21 cellular contexts compared by ENCODE assay signal in genomic region chr10:102306006-102306405, GRCh38.
DNase-seq lines count a peak whose midpoint lies in the region; ATAC-seq, FAIRE-seq and TF ChIP-seq lines count a peak whose summit lies in the region.
"Had no signal": no experiment of that assay in that cellular context is flagged by ENCODE, and none has a peak within 500 bp of the region (broad histone marks: within the 10 kb centered on the region; RNA-seq: fewer than 3 reads in every experiment).

No MANE protein-coding gene starts in this region.

- no peak overlapping the region for H2AFZ ChIP-seq in endothelial cell of umbilical vein (ENCODE audit: low read depth, low read length)

- H3K9me3 ChIP-seq in T-helper 17 cell (ENCODE audit: control insufficient read depth, low read length, poor library complexity, severe bottlenecking) (no peaks in the 10 kb centered on the region), endothelial cell of umbilical vein (replicated peaks; ENCODE audit: control insufficient read depth, insufficient read depth, low read length) (no peaks in the 10 kb centered on the region), psoas muscle (no peaks in the 10 kb centered on the region), skeletal muscle tissue (ENCODE audit: control insufficient read depth in 3 of 3, low read length in 3 of 3) (no peaks in the 10 kb centered on the region)
- H3K9me3 ChIP-seq: A549, Caco-2 had no signal

- no peak overlapping the region for H3K9ac ChIP-seq in endothelial cell of umbilical vein (replicated peaks; ENCODE audit: extremely low read depth, insufficient read depth, low read length)
- H3K9ac ChIP-seq in skeletal muscle tissue (ENCODE audit: low read depth in 1 of 3, low read length in 3 of 3): no peak overlapping the region
- H3K9ac ChIP-seq: BLaER1 treated with 17β-estradiol and CSF1 and Interleukin-3, amounts not matched to agents 10 nM and 100 nM had no signal

- H3K27ac Mint-ChIP-seq in T-helper 17 cell: peak overlapping the region; percentile 72
- H3K27ac Mint-ChIP-seq: B cell; CD4-positive, alpha-beta T cell; CD8-positive, alpha-beta T cell had no signal

- CTCF ChIA-PET in endothelial cell of umbilical vein (lab: Charles Lee): interaction anchor here (1.0 to 3.3 kb wide), 6 partner anchors 17 to 46 kb away, joined by 3 to 18 read pairs (median 4); no protein-coding TSS in a partner anchor

- H3K79me2 ChIP-seq in endothelial cell of umbilical vein (ENCODE audit: control insufficient read depth, insufficient read depth, low read length): peaks cover 28% of the 10 kb centered on the region

- peaks cover 22% of the 10 kb centered on the region for H3K4me1 ChIP-seq in endothelial cell of umbilical vein (ENCODE audit: control insufficient read depth, extremely low read depth, insufficient read depth, low read length)
- peaks cover 37% of the 10 kb centered on the region for H3K4me1 ChIP-seq in psoas muscle
- H3K4me1 ChIP-seq in skeletal muscle tissue (ENCODE audit: control insufficient read depth in 3 of 3, insufficient read depth in 3 of 3, low read length in 3 of 3): peaks cover 13 to 34% (median 32%) of the 10 kb centered on the region in 3 donors

- FAIRE-seq in endothelial cell of umbilical vein (lab: Jason Lieb, UNC): no peak
- FAIRE-seq: A549, D721Med, G401.6 had no signal

- dilution Hi-C loops in endothelial cell of umbilical vein (cut with MboI; ENCODE audit: extremely low pct_ligation_motif_present, low sequenced_read_pairs): no loop called here

- WGBS in psoas muscle, 3 donors: 43 to 83% (median 50%) methylated on average over 1 of the region's 1 CpG

- H3K36me3 ChIP-seq in endothelial cell of umbilical vein (ENCODE audit: control insufficient read depth in 2 of 2, extremely low read depth in 1 of 2, insufficient read depth in 2 of 2, low read length in 2 of 2) (no peaks in the 10 kb centered on the region), psoas muscle (ENCODE audit: insufficient read depth in 1 of 2, low read depth in 1 of 2) (no peaks in the 10 kb centered on the region), skeletal muscle tissue (ENCODE audit: control insufficient read depth in 3 of 3, insufficient read depth in 3 of 3, low read length in 3 of 3) (no peaks in the 10 kb centered on the region)

- TF ChIP-seq POLR2A in endothelial cell of umbilical vein (IDR thresholded peaks at IDR 0.05; ENCODE audit: low read depth, low read length): no peak
- no peak for TF ChIP-seq POLR2A in erythroblast (IDR thresholded peaks at IDR 0.05; ENCODE audit: low read length)

- H3K27me3 Mint-ChIP-seq in T-helper 17 cell: no peaks in the 10 kb centered on the region
- H3K27me3 Mint-ChIP-seq: B cell; CD4-positive, alpha-beta T cell had no signal

- no peaks in the 10 kb centered on the region for H4K20me1 ChIP-seq in endothelial cell of umbilical vein (replicated peaks; ENCODE audit: control insufficient read depth, extremely low read depth, insufficient read depth, low read length)

- POLR2A ChIA-PET in endothelial cell of umbilical vein (lab: Charles Lee): no interaction called here

- no peak for ATAC-seq in T-helper 17 cell
- ATAC-seq in psoas muscle: no peak
- no peak for ATAC-seq in GM18858 (IDR thresholded peaks at IDR 0.05; ENCODE audit: unreplicated experiment)
- ATAC-seq: A549; CD8-positive, alpha-beta T cell had no signal

- TF ChIP-seq CTCF in endothelial cell of umbilical vein (IDR thresholded peaks at IDR 0.05; ENCODE audit: extremely low read depth in 1 of 2, insufficient read depth in 1 of 2, low read depth in 1 of 2, low read length in 2 of 2): no peak
- no peak for TF ChIP-seq CTCF in psoas muscle (IDR thresholded peaks at IDR 0.05)

- peaks cover 26% of the 10 kb centered on the region for H3K4me1 Mint-ChIP-seq in T-helper 17 cell

- intact Hi-C loops in endothelial cell of umbilical vein (cut with micrococcal nuclease) (no loop called here), psoas muscle (cut with DNase I) (no loop called here)

- H3K9me1 ChIP-seq in endothelial cell of umbilical vein (replicated peaks; ENCODE audit: control insufficient read depth, extremely low read depth, insufficient read depth, low read length): no peaks in the 10 kb centered on the region

- no peak overlapping the region for H3K4me3 Mint-ChIP-seq in T-helper 17 cell
- H3K4me3 Mint-ChIP-seq: B cell; CD4-positive, alpha-beta T cell; CD8-positive, alpha-beta T cell had no signal

- H3K27me3 ChIP-seq in endothelial cell of umbilical vein (ENCODE audit: control insufficient read depth in 2 of 2, insufficient read depth in 2 of 2, low read length in 2 of 2) (no peaks in the 10 kb centered on the region), psoas muscle (ENCODE audit: insufficient read depth in 3 of 3, low read length in 2 of 3) (no peaks in the 10 kb centered on the region), skeletal muscle tissue (ENCODE audit: control insufficient read depth in 3 of 3, insufficient read depth in 3 of 3, low read length in 3 of 3) (no peaks in the 10 kb centered on the region)
- H3K27me3 ChIP-seq: BLaER1 treated with 17β-estradiol and CSF1 and Interleukin-3, amounts not matched to agents 10 nM and 100 nM had no signal

- no peak for DNase-seq in T-helper 17 cell
- peak; percentile 18 for DNase-seq in endothelial cell of umbilical vein (ENCODE audit: low read depth, low spot score)
- no peak for DNase-seq in psoas muscle
- DNase-seq in erythroblast (lab: John Stamatoyannopoulos, UW): no peak
- DNase-seq in RKO (ENCODE audit: low spot score): no peak
- DNase-seq: AML-193; Caco-2; Calu3; CD4-positive, alpha-beta T cell; CD8-positive, alpha-beta T cell; DMS79 treated with DMSO at 0.1 percent for 48 hours; GF-D8 had no signal

- H3K4me3 ChIP-seq in endothelial cell of umbilical vein (replicated peaks in 1 of 3; ENCODE audit: insufficient read depth in 1 of 3, low read depth in 1 of 3, low read length in 3 of 3) (no peak overlapping the region), psoas muscle (no peak overlapping the region), skeletal muscle tissue (ENCODE audit: low read length in 3 of 3) (no peak overlapping the region)
- H3K4me3 ChIP-seq: A549; BLaER1 treated with 17β-estradiol and CSF1 and Interleukin-3, amounts not matched to agents 10 nM and 100 nM had no signal

- no TSS peak for BruUV-seq in endothelial cell of umbilical vein (replicated peaks; lab: Mats Ljungman, UMichigan)

- H3K27ac ChIP-seq in endothelial cell of umbilical vein (ENCODE audit: insufficient read depth, low read depth, low read length) (no peak overlapping the region), psoas muscle (peak overlapping the region; percentile 46), skeletal muscle tissue (ENCODE audit: low read depth, low read length) (peak overlapping the region; percentile 31)
- H3K27ac ChIP-seq: 22Rv1; A549; BLaER1 treated with 17β-estradiol and CSF1 and Interleukin-3, amounts not matched to agents 10 nM and 100 nM; C4-2B had no signal

- H3K4me2 ChIP-seq in endothelial cell of umbilical vein (ENCODE audit: insufficient read depth, low read length): no peak overlapping the region
- H3K4me2 ChIP-seq: A549; BLaER1 treated with 17β-estradiol and CSF1 and Interleukin-3, amounts not matched to agents 10 nM and 100 nM had no signal

- H3K36me3 Mint-ChIP-seq in T-helper 17 cell (ENCODE audit: low read depth): peaks cover 2% of the 10 kb centered on the region

TF ChIP-seq in endothelial cell of umbilical vein, 7 proteins besides CTCF, POLR2A, EP300 and RAD21:
- TF ChIP-seq, protein P1, sequence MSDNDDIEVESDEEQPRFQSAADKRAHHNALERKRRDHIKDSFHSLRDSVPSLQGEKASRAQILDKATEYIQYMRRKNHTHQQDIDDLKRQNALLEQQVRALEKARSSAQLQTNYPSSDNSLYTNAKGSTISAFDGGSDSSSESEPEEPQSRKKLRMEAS (IDR thresholded peaks at IDR 0.05; ENCODE audit: insufficient read depth, insufficient read length): no peak
- TF ChIP-seq MYC (IDR thresholded peaks at IDR 0.05; ENCODE audit: low read depth, low read length) (no peak), EZH2 (IDR thresholded peaks at IDR 0.05; ENCODE audit: borderline replicate concordance, low read depth, low read length, severe bottlenecking) (no peak), JUN (IDR thresholded peaks at IDR 0.05; ENCODE audit: borderline replicate concordance, insufficient read depth, insufficient read length, low read depth) (no peak)
TF ChIP-seq in endothelial cell of umbilical vein: peak in this region for 0.
